In the genomic region with DNA sequence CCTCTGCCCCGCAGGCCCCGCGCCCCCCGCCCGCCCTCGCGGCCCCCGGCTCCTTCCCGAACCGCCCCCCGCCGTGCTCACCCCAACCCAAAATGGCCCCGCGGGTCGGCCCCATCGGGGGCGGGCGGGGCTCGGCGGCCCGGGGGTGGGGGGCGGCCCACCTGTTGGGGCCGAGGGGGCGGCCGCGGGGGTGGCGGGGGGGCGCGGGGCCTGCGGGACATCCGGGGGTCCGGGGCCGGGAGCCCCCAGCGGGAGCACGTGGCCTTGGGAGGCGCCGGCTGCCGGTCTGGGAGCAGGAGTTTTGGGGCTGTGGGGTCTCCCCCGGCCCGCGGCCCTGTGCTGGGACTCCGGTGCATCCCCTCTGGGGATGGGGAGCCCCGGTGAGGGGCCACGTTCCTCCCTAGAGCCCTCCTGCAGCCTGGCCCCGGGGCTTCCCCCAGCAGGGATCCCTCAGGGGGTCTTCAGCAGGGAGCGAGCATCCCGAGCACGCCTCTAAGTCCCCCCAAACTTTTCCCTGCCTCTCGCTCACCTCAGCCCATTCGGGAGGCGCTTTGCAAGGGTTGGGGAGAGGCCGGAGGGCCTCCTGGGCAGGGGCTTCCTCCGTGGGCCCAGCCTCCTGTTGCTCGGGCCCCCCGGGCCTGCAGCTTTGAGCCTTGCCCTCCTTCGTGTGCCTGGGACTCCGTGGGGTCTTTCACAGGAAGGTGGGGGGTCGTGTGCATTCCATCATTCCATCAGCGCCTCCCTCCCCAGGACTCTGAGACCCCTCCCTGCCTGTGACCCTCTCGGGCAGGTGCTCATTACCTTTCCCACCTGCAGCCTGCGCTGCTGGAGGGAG, we compare ENCODE assay signal across 8 cellular contexts. TPM values are rescaled to one million over a fixed set of nuclear protein-coding genes. Genes with fewer than 3 reads are reported as not detected.
A peak's percentile ranks its signal among the peaks of the same experiment; 100 is the strongest.
DNase-seq lines count a peak whose midpoint lies in the region; ATAC-seq and TF ChIP-seq lines count a peak whose summit lies in the region.

No MANE protein-coding gene starts in this region.

- no peak for TF ChIP-seq POLR2A in testis (IDR thresholded peaks at IDR 0.05)

- H3K36me3 ChIP-seq in cardiac muscle cell (no peaks in the 10 kb centered on the region), testis (ENCODE audit: low read depth, missing control alignments) (no peaks in the 10 kb centered on the region)

- ATAC-seq in left ventricle myocardium superior (no peak), foreskin keratinocyte (no peak)
- ATAC-seq in activated naive CD8-positive, alpha-beta T cell treated with anti-CD3 and anti-CD28 coated beads, Interleukin-2, amount 50 U/mL, for 24 hours = no peak

- peak overlapping the region; percentile 87 for H3K27ac Mint-ChIP-seq in activated naive CD8-positive, alpha-beta T cell treated with anti-CD3 and anti-CD28 coated beads, Interleukin-2, amount 50 U/mL, for 24 hours

- no peaks in the 10 kb centered on the region for H3K9me3 Mint-ChIP-seq in activated naive CD8-positive, alpha-beta T cell treated with anti-CD3 and anti-CD28 coated beads, Interleukin-2, amount 50 U/mL, for 24 hours

- TF ChIP-seq CTCF in cardiac muscle cell (IDR thresholded peaks at IDR 0.05; ENCODE audit: low read depth, low read length) = no peak
- no peak for TF ChIP-seq CTCF in testis (IDR thresholded peaks at IDR 0.05)
- no peak for TF ChIP-seq CTCF in foreskin keratinocyte (conservative IDR thresholded peaks at IDR 0.05)

- H3K27ac ChIP-seq in cardiac muscle cell = peak overlapping the region; percentile 81
- peak overlapping the region; percentile 60 to 79 for H3K27ac ChIP-seq in testis
- no peak overlapping the region for H3K27ac ChIP-seq in foreskin keratinocyte

- H3K4me3 ChIP-seq in cardiac muscle cell (peak overlapping the region; percentile 85), testis (peak overlapping the region; percentile 77 to 78)

- DNase-seq in cardiac muscle cell (ENCODE audit: low read depth in 1 of 2, low spot score in 1 of 2) (no peak), left ventricle myocardium superior (no peak), left kidney (ENCODE audit: low read depth, low spot score) (peak; percentile 21), testis (no peak), foreskin keratinocyte (no peak), inferior parietal cortex (ENCODE audit: extremely low spot score) (no peak), NCI-H1694 (lab: John Stamatoyannopoulos, UW) (no peak)
- no peak for DNase-seq in activated naive CD8-positive, alpha-beta T cell treated with anti-CD3 and anti-CD28 coated beads, Interleukin-2, amount 50 U/mL, for 24 hours

- peaks cover 16% of the 10 kb centered on the region for H3K36me3 Mint-ChIP-seq in activated naive CD8-positive, alpha-beta T cell treated with anti-CD3 and anti-CD28 coated beads, Interleukin-2, amount 50 U/mL, for 24 hours (ENCODE audit: low read depth)

- H3K27me3 Mint-ChIP-seq in activated naive CD8-positive, alpha-beta T cell treated with anti-CD3 and anti-CD28 coated beads, Interleukin-2, amount 50 U/mL, for 24 hours = no peaks in the 10 kb centered on the region

- WGBS in testis, 2 donors = 1 to 4% methylated on average over 12 to 26 of the region's 61 CpGs

- H3K27me3 ChIP-seq in cardiac muscle cell (no peaks in the 10 kb centered on the region), testis (no peaks in the 10 kb centered on the region), foreskin keratinocyte (no peaks in the 10 kb centered on the region)

- peaks cover 13% of the 10 kb centered on the region for H3K4me1 ChIP-seq in cardiac muscle cell (ENCODE audit: low read depth)
- H3K4me1 ChIP-seq in testis = peaks cover 35% of the 10 kb centered on the region
- H3K4me1 ChIP-seq in foreskin keratinocyte = no peaks in the 10 kb centered on the region

- H3K4me1 Mint-ChIP-seq in activated naive CD8-positive, alpha-beta T cell treated with anti-CD3 and anti-CD28 coated beads, Interleukin-2, amount 50 U/mL, for 24 hours = peaks cover 25% of the 10 kb centered on the region

- intact Hi-C loops in left ventricle myocardium superior (cut with micrococcal nuclease) = no loop called here
- intact Hi-C loops in testis (cut with DNase I; ENCODE audit: low total_unique reads) = no loop called here

- H3K4me3 Mint-ChIP-seq in activated naive CD8-positive, alpha-beta T cell treated with anti-CD3 and anti-CD28 coated beads, Interleukin-2, amount 50 U/mL, for 24 hours = peak overlapping the region; percentile 88

- H3K9me3 ChIP-seq in cardiac muscle cell (ENCODE audit: low read depth) = no peaks in the 10 kb centered on the region
- no peaks in the 10 kb centered on the region for H3K9me3 ChIP-seq in testis

RNA-seq across cellular contexts. Expression of gene MTA1, which starts 0.7 kb away (rescaled TPM):
- 136 and 208 TPM in 2 replicates for total RNA-seq in cardiac muscle cell
- 110 and 149 TPM in 2 replicates for polyA plus RNA-seq in cardiac muscle cell
- total RNA-seq in left ventricle myocardium superior = 201 TPM
- total RNA-seq in testis = 100 to 1,000 TPM; 118 to 120 TPM
- polyA plus RNA-seq in testis (ENCODE audit: insufficient read depth, low read depth, low replicate concordance) = 135 TPM
- 64.1 and 64.7 TPM in 2 replicates for total RNA-seq in foreskin keratinocyte
- 47.7 and 53.3 TPM in 2 replicates for polyA plus RNA-seq in foreskin keratinocyte

RNA-seq across cellular contexts. Expression of gene TEX22, which starts 22.0 kb away (rescaled TPM):
- total RNA-seq in cardiac muscle cell = 2.5 and 3.7 TPM in 2 replicates
- polyA plus RNA-seq in cardiac muscle cell = 3.0 and 4.1 TPM in 2 replicates
- total RNA-seq in left ventricle myocardium superior = 1.6 TPM
- 1 to 10 TPM; 5.2 to 6.6 TPM for total RNA-seq in testis
- 21.5 TPM for polyA plus RNA-seq in testis (ENCODE audit: insufficient read depth, low read depth, low replicate concordance)
- 0.07 TPM in 1 of 2 replicates, not detected in the other for total RNA-seq in foreskin keratinocyte
- 0.01 and 0.02 TPM in 2 replicates for polyA plus RNA-seq in foreskin keratinocyte

RNA-seq across cellular contexts. Expression of gene CRIP2, which starts 54.3 kb away (rescaled TPM):
- total RNA-seq in cardiac muscle cell (804 and 1,173 TPM in 2 replicates), left ventricle myocardium superior (1,036 TPM), testis (100 to 1,000 TPM; 114 to 159 TPM), foreskin keratinocyte (2.2 TPM in 2 replicates)
- polyA plus RNA-seq in cardiac muscle cell (1,364 and 1,845 TPM in 2 replicates), testis (ENCODE audit: insufficient read depth, low read depth, low replicate concordance) (121 TPM), foreskin keratinocyte (3.6 and 4.0 TPM in 2 replicates)

Comparison
In these comparisons a context has a peak if more than half of its experiments do, and no peak if none do; other contexts are left out.
1. RNA of gene CRIP2, which starts 54.3 kb away (total RNA-seq): 1,036 TPM in left ventricle myocardium superior (single experiment), 804 to 1,173 TPM in cardiac muscle cell and 114 to 159 TPM in testis; 2.2 TPM in foreskin keratinocyte; every median in the first group is over 10 times any median in the second.